ENCODE assay signal across 8 cellular contexts in the genomic region with DNA sequence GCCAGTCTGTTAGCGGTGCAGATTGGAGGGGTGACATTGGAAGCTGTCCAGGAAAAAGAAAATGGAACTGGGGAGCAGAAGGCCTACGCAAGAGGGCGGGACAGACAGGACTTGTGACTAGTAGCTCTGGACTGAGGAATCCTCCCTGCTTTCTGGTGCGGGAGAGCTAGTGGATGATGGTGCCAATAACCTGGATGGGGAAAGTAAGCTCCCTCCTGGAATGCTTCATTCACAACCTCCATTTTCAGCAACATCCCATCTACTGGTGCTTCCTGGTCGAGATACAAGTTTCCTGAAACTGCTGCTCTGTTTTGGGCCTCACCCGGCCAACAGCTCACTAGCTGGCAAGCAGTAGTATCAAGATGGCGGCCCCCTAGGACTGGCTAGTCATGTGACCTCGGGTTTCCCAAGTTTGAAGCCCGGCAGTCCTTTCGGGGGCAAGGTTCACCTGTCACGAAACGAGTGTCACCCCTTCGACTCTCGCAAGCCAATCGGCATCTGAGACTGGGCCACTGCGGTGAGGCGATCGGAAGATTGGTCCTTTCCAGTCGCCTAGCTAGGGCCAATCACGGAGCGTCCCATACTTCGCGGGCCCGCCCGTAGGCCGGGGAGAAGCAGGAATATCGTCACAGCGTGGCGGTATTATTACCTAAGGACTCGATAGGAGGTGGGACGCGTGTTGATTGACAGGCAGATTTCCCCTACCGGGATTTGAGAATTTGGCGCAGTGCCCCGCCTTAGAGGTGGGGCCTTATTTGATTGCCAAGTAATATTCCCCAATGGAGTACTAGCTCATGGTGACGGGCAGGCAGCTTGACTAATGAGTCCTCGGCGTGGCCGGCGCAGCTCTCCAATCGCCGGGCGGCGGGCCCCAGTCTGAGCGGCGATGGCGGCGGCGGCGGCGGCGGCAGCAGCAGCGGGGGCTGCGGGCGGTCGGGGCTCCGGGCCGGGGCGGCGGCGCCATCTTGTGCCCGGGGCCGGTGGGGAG. TPM values are rescaled to one million over a fixed set of nuclear protein-coding genes. Genes with fewer than 3 reads are reported as not detected.
A peak's percentile ranks its signal among the peaks of the same experiment; 100 is the strongest.
DNase-seq lines count a peak whose midpoint lies in the region; ATAC-seq, FAIRE-seq and TF ChIP-seq lines count a peak whose summit lies in the region.

A gene with protein sequence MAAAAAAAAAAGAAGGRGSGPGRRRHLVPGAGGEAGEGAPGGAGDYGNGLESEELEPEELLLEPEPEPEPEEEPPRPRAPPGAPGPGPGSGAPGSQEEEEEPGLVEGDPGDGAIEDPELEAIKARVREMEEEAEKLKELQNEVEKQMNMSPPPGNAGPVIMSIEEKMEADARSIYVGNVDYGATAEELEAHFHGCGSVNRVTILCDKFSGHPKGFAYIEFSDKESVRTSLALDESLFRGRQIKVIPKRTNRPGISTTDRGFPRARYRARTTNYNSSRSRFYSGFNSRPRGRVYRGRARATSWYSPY (plus strand): TSS at position 874 of the 988 bp plus-strand sequence. CDS start 13 bp downstream, at position 887.

- peaks cover 40% of the 10 kb centered on the region for H3K36me3 ChIP-seq in OCI-LY7 (ENCODE audit: insufficient read depth, low read length)

- H3K4me3 Mint-ChIP-seq in endothelial cell (ENCODE audit: unreplicated experiment) (peak within 1 kb of the TSS; percentile 94), mesothelial cell of epicardium (peak within 1 kb of the TSS; percentile 96)

- H3K9me3 Mint-ChIP-seq in endothelial cell (ENCODE audit: unreplicated experiment) (no peaks in the 10 kb centered on the region), mesothelial cell of epicardium (no peaks in the 10 kb centered on the region)

- H3K4me1 ChIP-seq in OCI-LY7 (ENCODE audit: insufficient read depth, low read length, poor library complexity, severe bottlenecking) = peaks cover 27% of the 10 kb centered on the region

- BruUV-seq in OCI-LY7 (replicated peaks; lab: Mats Ljungman, UMichigan) = TSS peak; percentile 98

- FAIRE-seq in D721Med (lab: Jason Lieb, UNC) = no peak

- peaks cover 23% of the 10 kb centered on the region for H3K79me2 ChIP-seq in OCI-LY7 (ENCODE audit: insufficient read depth, low read depth, low read length)

- H2AFZ ChIP-seq in OCI-LY7 (ENCODE audit: low read length) = peak within 1 kb of the TSS; percentile 75; the same call in 1 of the 2 replicates

- TF ChIP-seq CTCF in D721Med (IDR thresholded peaks at IDR 0.05; ENCODE audit: insufficient read depth, missing control alignments) (no peak), OCI-LY7 (conservative IDR thresholded peaks at IDR 0.05; ENCODE audit: low read length) (no peak), endothelial cell (IDR thresholded peaks at IDR 0.05; ENCODE audit: unreplicated experiment) (no peak), mesothelial cell of epicardium (IDR thresholded peaks at IDR 0.05; ENCODE audit: unreplicated experiment) (no peak)

- H3K4me2 ChIP-seq in OCI-LY7 (ENCODE audit: low read length) = peak within 1 kb of the TSS; percentile 86

- H4K20me1 ChIP-seq in OCI-LY7 (ENCODE audit: insufficient read depth, low read length) = peaks cover 13% of the 10 kb centered on the region; the same call in 1 of the 2 replicates

- peaks cover 18% of the 10 kb centered on the region for H3K27me3 Mint-ChIP-seq in endothelial cell (ENCODE audit: unreplicated experiment)
- H3K27me3 Mint-ChIP-seq in mesothelial cell of epicardium (ENCODE audit: low read depth) = no peaks in the 10 kb centered on the region

- intact Hi-C loops in OCI-LY7 (cut with micrococcal nuclease; ENCODE audit: unreplicated experiment) = loop anchor here (1.0 to 5.0 kb wide), 4 partner anchors 14 to 236 kb away; a partner anchor contains a TSS

- peak within 1 kb of the TSS; percentile 98 for H3K27ac Mint-ChIP-seq in endothelial cell (ENCODE audit: unreplicated experiment)
- H3K27ac Mint-ChIP-seq in mesothelial cell of epicardium = peak within 1 kb of the TSS; percentile 99

- CTCF ChIA-PET in OCI-LY7 (lab: Charles Lee; ENCODE audit: unreplicated experiment) = interaction anchor here (0.5 to 2.0 kb wide), 14 partner anchors 10 to 663 kb away, joined by 3 to 9 read pairs (median 4); a partner anchor contains a TSS

- peak within 1 kb of the TSS; percentile 83 for H3K27ac ChIP-seq in OCI-LY7 (ENCODE audit: low read depth, low read length, poor library complexity, severe bottlenecking)

- H3K4me1 Mint-ChIP-seq in endothelial cell (ENCODE audit: unreplicated experiment) (peaks cover 36% of the 10 kb centered on the region), mesothelial cell of epicardium (peaks cover 28% of the 10 kb centered on the region)

- DNase-seq in D721Med (ENCODE audit: insufficient read length, low spot score) = peak; percentile 69
- DNase-seq in HuH-7.5 (ENCODE audit: low spot score) = peak; percentile 96
- DNase-seq in OCI-LY7 (ENCODE audit: low spot score) = peak; percentile 100
- peak; percentile 94 for DNase-seq in activated T-cell treated with anti-CD3 and anti-CD28 coated beads for 1 hour (ENCODE audit: low read depth)
- peak; percentile 93 for DNase-seq in endothelial cell (ENCODE audit: low spot score)
- peak; percentile 98 to 99 for DNase-seq in mesothelial cell of epicardium (ENCODE audit: low spot score in 2 of 2, unreplicated experiment in 2 of 2)
- DNase-seq in stimulated activated CD8-positive, alpha-beta memory T cell treated with anti-CD3 and anti-CD28 coated beads, Interleukin-15, amount 100 ng/mL, for 48 hours (ENCODE audit: low read depth in 2 of 2) = peak; percentile 95 to 97

- H3K36me3 Mint-ChIP-seq in endothelial cell (ENCODE audit: low read depth, unreplicated experiment) = peaks cover 33% of the 10 kb centered on the region
- peaks cover 16% of the 10 kb centered on the region for H3K36me3 Mint-ChIP-seq in mesothelial cell of epicardium

- POLR2A ChIA-PET in OCI-LY7 (lab: Charles Lee) = interaction anchor here (0.6 to 5.7 kb wide), 19 partner anchors 10 to 940 kb away, joined by 3 to 122 read pairs (median 4); a partner anchor contains a TSS

- peak; percentile 88 for ATAC-seq in GM21526 (IDR thresholded peaks at IDR 0.05; ENCODE audit: low FRiP score, unreplicated experiment)

- peak within 1 kb of the TSS; percentile 99 for H3K4me3 ChIP-seq in OCI-LY7 (ENCODE audit: low read depth, low read length, poor library complexity, severe bottlenecking)

- no peaks in the 10 kb centered on the region for H3K9me3 ChIP-seq in OCI-LY7 (ENCODE audit: low read length)

- no peaks in the 10 kb centered on the region for H3K9me2 ChIP-seq in OCI-LY7 (ENCODE audit: insufficient read depth, low read length)

RNA-seq across cellular contexts. Expression of the gene that starts here (rescaled TPM):
- total RNA-seq in OCI-LY7 (2014; rRNA removed; shearing (Covaris generic)) = 120 and 167 TPM in 2 replicates
- total RNA-seq in OCI-LY7 (2022) (314 and 319 TPM in 2 replicates), endothelial cell (ENCODE audit: unreplicated experiment) (191 TPM), mesothelial cell of epicardium (354 to 362 TPM (median 361 TPM) in 3 replicates)

Comparison
In these comparisons a context has a peak if more than half of its experiments do, and no peak if none do; other contexts are left out.
1. Peak in every context shown above with its lines: DNase-seq, ATAC-seq, H3K4me3 ChIP-seq and H3K27ac ChIP-seq.